Comparison of ENCODE assay signal across 1 cellular context in genomic region chr9:17134843-17135577, GRCh38.
TF ChIP-seq lines count a peak whose summit lies in the region.

TSS of gene CNTLN (plus strand) at chr9:17135040. CDS start at chr9:17135066, 26 bp downstream.

TF ChIP-seq in HepG2, 621 proteins besides CTCF, POLR2A, EP300 and RAD21 (continued from another document and continues in another):
- TF ChIP-seq MLLT10 (CRISPR knock-in tag; IDR thresholded peaks at IDR 0.05) (no peak), THAP8 (CRISPR knock-in tag; IDR thresholded peaks at IDR 0.05; ENCODE audit: borderline replicate concordance) (no peak), ZBTB2 (CRISPR knock-in tag; IDR thresholded peaks at IDR 0.05; ENCODE audit: low read depth) (0 out of 2 replicates have a peak, but pooled peaks have one; percentile 25), ZNF430 (CRISPR knock-in tag; IDR thresholded peaks at IDR 0.05) (peak; percentile 70; the same call in 1 of the 2 replicates), ATF2 (CRISPR knock-in tag; IDR thresholded peaks at IDR 0.05) (peak; percentile 24; the same call in 1 of the 2 replicates), ZNF572 (CRISPR knock-in tag; IDR thresholded peaks at IDR 0.05) (no peak), HES4 (CRISPR knock-in tag; IDR thresholded peaks at IDR 0.05; ENCODE audit: borderline replicate concordance) (no peak; the same call in 1 of the 2 replicates), ZNF616 (CRISPR knock-in tag; IDR thresholded peaks at IDR 0.05; ENCODE audit: low read depth) (peak; percentile 70; the same call in 1 of the 2 replicates), ATF6 (CRISPR knock-in tag; conservative IDR thresholded peaks at IDR 0.05) (no peak), ESRRA (CRISPR knock-in tag; IDR thresholded peaks at IDR 0.05; ENCODE audit: low read depth) (no peak), PRDM15 (CRISPR knock-in tag; IDR thresholded peaks at IDR 0.05) (no peak), NRL (CRISPR knock-in tag; IDR thresholded peaks at IDR 0.05; ENCODE audit: borderline replicate concordance) (peak; percentile 84; the same call in 1 of the 2 replicates), NFAT5 (CRISPR knock-in tag; IDR thresholded peaks at IDR 0.05) (no peak; the same call in none of the 2 replicates), KDM1A (CRISPR knock-in tag; IDR thresholded peaks at IDR 0.05) (no peak), CREBL2 (CRISPR knock-in tag; IDR thresholded peaks at IDR 0.05; ENCODE audit: borderline replicate concordance) (peak; percentile 53; the same call in 1 of the 2 replicates), USF2 (IDR thresholded peaks at IDR 0.05; ENCODE audit: low read depth, low read length) (no peak), USF2 (CRISPR knock-in tag; IDR thresholded peaks at IDR 0.05; ENCODE audit: borderline replicate concordance) (peak; percentile 55), LCORL (IDR thresholded peaks at IDR 0.05) (no peak), LCORL (CRISPR knock-in tag; IDR thresholded peaks at IDR 0.05) (peak; percentile 64), DRAP1 (CRISPR knock-in tag; IDR thresholded peaks at IDR 0.05) (no peak; the same call in 1 of the 2 replicates), HIVEP1 (CRISPR knock-in tag; IDR thresholded peaks at IDR 0.05) (0 out of 2 replicates have a peak, but pooled peaks have one; percentile 22), HDAC2 (CRISPR knock-in tag; IDR thresholded peaks at IDR 0.05) (no peak), ZNF761 (CRISPR knock-in tag; conservative IDR thresholded peaks at IDR 0.05) (0 out of 2 replicates have a peak, but pooled peaks have one; percentile 42), HNRNPK (IDR thresholded peaks at IDR 0.05; ENCODE audit: low read depth, low read length, poor library complexity, severe bottlenecking) (peak; percentile 19), ZNF136 (CRISPR knock-in tag; IDR thresholded peaks at IDR 0.05; ENCODE audit: low read depth) (0 out of 2 replicates have a peak, but pooled peaks have one; percentile 57), THAP9 (CRISPR knock-in tag; IDR thresholded peaks at IDR 0.05; ENCODE audit: borderline replicate concordance) (peak; percentile 83; the same call in 1 of the 2 replicates), ETV5 (CRISPR knock-in tag; IDR thresholded peaks at IDR 0.05; ENCODE audit: borderline replicate concordance) (no peak), BRD4 (CRISPR knock-in tag; IDR thresholded peaks at IDR 0.05) (0 out of 2 replicates have a peak, but pooled peaks have one; percentile 83), ZNF558 (CRISPR knock-in tag; IDR thresholded peaks at IDR 0.05; ENCODE audit: borderline replicate concordance) (no peak; the same call in 1 of the 2 replicates), ZNF383 (CRISPR knock-in tag; IDR thresholded peaks at IDR 0.05; ENCODE audit: borderline replicate concordance) (no peak), CENPBD1 (CRISPR knock-in tag; IDR thresholded peaks at IDR 0.05; ENCODE audit: borderline replicate concordance, low read depth) (no peak), TCF12 (IDR thresholded peaks at IDR 0.05) (no peak), TCF12 (CRISPR knock-in tag; IDR thresholded peaks at IDR 0.05) (no peak)
